Comparison of ENCODE assay signal across 15 cellular contexts in genomic region chr15:92142242-92143232, GRCh38.
A peak's percentile ranks its signal among the peaks of the same experiment; 100 is the strongest.
DNase-seq lines count a peak whose midpoint lies in the region; ATAC-seq and TF ChIP-seq lines count a peak whose summit lies in the region.
"Had no signal": no experiment of that assay in that cellular context is flagged by ENCODE, and none has a peak within 500 bp of the region (broad histone marks: within the 10 kb centered on the region; RNA-seq: fewer than 3 reads in every experiment).

No MANE protein-coding gene starts in this region.

- no peaks in the 10 kb centered on the region for H3K9me3 Mint-ChIP-seq in activated CD8-positive, alpha-beta memory T cell treated with anti-CD3 and anti-CD28 coated beads, Interleukin-2, amount 10 ng/mL, durations not matched to agents 7 days and 5 days (ENCODE audit: low read depth)

- intact Hi-C loops in Right ventricle myocardium superior (cut with DNase I) (no loop called here), left lung (cut with DNase I) (no loop called here)

- H3K36me3 Mint-ChIP-seq in activated CD8-positive, alpha-beta memory T cell treated with anti-CD3 and anti-CD28 coated beads, Interleukin-2, amount 10 ng/mL, durations not matched to agents 7 days and 5 days, result no peaks in the 10 kb centered on the region
- H3K36me3 Mint-ChIP-seq: IgD-negative memory B cell had no signal

- no peak for ATAC-seq in activated CD8-positive, alpha-beta memory T cell treated with anti-CD3 and anti-CD28 coated beads, Interleukin-2, amount 10 ng/mL, durations not matched to agents 7 days and 5 days
- ATAC-seq in Right ventricle myocardium superior (ENCODE audit: poor library complexity) (peak; percentile 83), left lung (peak; percentile 83), HG02759 (IDR thresholded peaks at IDR 0.05; ENCODE audit: unreplicated experiment) (no peak)

- peak; percentile 33 for DNase-seq in activated CD8-positive, alpha-beta memory T cell treated with anti-CD3 and anti-CD28 coated beads, Interleukin-2, amount 10 ng/mL, durations not matched to agents 7 days and 5 days
- DNase-seq in activated CD8-positive, alpha-beta memory T cell treated with anti-CD3 and anti-CD28 coated beads, Interleukin-2, amount 50 U/mL, for 4 hours, result no peak
- DNase-seq in Right ventricle myocardium superior, result peak; percentile 67
- no peak for DNase-seq in left lung
- peak in 2 of 49 donors; percentile 3 to 12 for DNase-seq in substantia nigra (lab: John Stamatoyannopoulos, UW)
- DNase-seq in NCI-H345 (lab: John Stamatoyannopoulos, UW), result no peak
- no peak for DNase-seq in NCI-H524 (lab: John Stamatoyannopoulos, UW)
- DNase-seq: Caco-2, NCI-H1048, NCI-H146, NCI-H446, NCI-H82 had no signal

- no peak overlapping the region for H3K4me3 ChIP-seq in left lung

- H3K27me3 ChIP-seq in left lung, result no peaks in the 10 kb centered on the region

- no peaks in the 10 kb centered on the region for H3K4me1 ChIP-seq in left lung
- H3K4me1 ChIP-seq: Caco-2 had no signal

- no peak overlapping the region for H3K4me3 Mint-ChIP-seq in activated CD8-positive, alpha-beta memory T cell treated with anti-CD3 and anti-CD28 coated beads, Interleukin-2, amount 10 ng/mL, durations not matched to agents 7 days and 5 days
- H3K4me3 Mint-ChIP-seq: CD14-positive monocyte, IgD-negative memory B cell had no signal

- H3K27ac ChIP-seq in left lung (no peak overlapping the region), substantia nigra (ENCODE audit: low read depth, low read length, poor library complexity, severe bottlenecking) (peak overlapping the region; percentile 47)

- no peak for TF ChIP-seq CTCF in left lung (IDR thresholded peaks at IDR 0.05)

- CTCF ChIA-PET in activated CD8-positive, alpha-beta memory T cell treated with anti-CD3 and anti-CD28 coated beads, Interleukin-2, amount 10 ng/mL, durations not matched to agents 7 days and 5 days (lab: Charles Lee), result no interaction called here

- no peaks in the 10 kb centered on the region for H3K27me3 Mint-ChIP-seq in activated CD8-positive, alpha-beta memory T cell treated with anti-CD3 and anti-CD28 coated beads, Interleukin-2, amount 10 ng/mL, durations not matched to agents 7 days and 5 days

- H3K9me3 ChIP-seq in left lung, result no peaks in the 10 kb centered on the region
- H3K9me3 ChIP-seq: Caco-2 had no signal

- H3K4me1 Mint-ChIP-seq in activated CD8-positive, alpha-beta memory T cell treated with anti-CD3 and anti-CD28 coated beads, Interleukin-2, amount 10 ng/mL, durations not matched to agents 7 days and 5 days, result no peaks in the 10 kb centered on the region
- H3K4me1 Mint-ChIP-seq: CD14-positive monocyte had no signal

- H3K36me3 ChIP-seq in left lung, result peaks cover 0 to 16% of the 10 kb centered on the region in 2 donors

- no peak overlapping the region for H3K27ac Mint-ChIP-seq in activated CD8-positive, alpha-beta memory T cell treated with anti-CD3 and anti-CD28 coated beads, Interleukin-2, amount 10 ng/mL, durations not matched to agents 7 days and 5 days
- H3K27ac Mint-ChIP-seq: IgD-negative memory B cell had no signal

Comparison
In these comparisons a context has a peak if more than half of its experiments do, and no peak if none do; other contexts are left out.
1. DNase-seq: peak in activated CD8-positive, alpha-beta memory T cell treated with anti-CD3 and anti-CD28 coated beads, Interleukin-2, amount 10 ng/mL, durations not matched to agents 7 days and 5 days (single experiment) and Right ventricle myocardium superior (single experiment); none in activated CD8-positive, alpha-beta memory T cell treated with anti-CD3 and anti-CD28 coated beads, Interleukin-2, amount 50 U/mL, for 4 hours (single experiment), left lung (0 of 2), NCI-H345 (single experiment) and NCI-H524 (0 of 2).
2. ATAC-seq: peak in Right ventricle myocardium superior (single experiment) and left lung (single experiment); none in activated CD8-positive, alpha-beta memory T cell treated with anti-CD3 and anti-CD28 coated beads, Interleukin-2, amount 10 ng/mL, durations not matched to agents 7 days and 5 days (single experiment) and HG02759 (single experiment).